8 cellular contexts compared by ENCODE assay signal in genomic region chr13:113291997-113292862, GRCh38. TPM values are rescaled to one million over a fixed set of nuclear protein-coding genes. Genes with fewer than 3 reads are reported as not detected.
DNase-seq lines count a peak whose midpoint lies in the region; ATAC-seq and TF ChIP-seq lines count a peak whose summit lies in the region.

No MANE protein-coding gene starts in this region.

- H3K9ac ChIP-seq in fibroblast of lung (ENCODE audit: insufficient read depth, low read length) (no peak overlapping the region), trophoblast cell (ENCODE audit: low read length) (peak overlapping the region; percentile 44)

- no peak overlapping the region for H3K23ac ChIP-seq in trophoblast cell (ENCODE audit: low read length)

- H2BK5ac ChIP-seq in trophoblast cell (ENCODE audit: low read depth, low read length, poor library complexity), result no peak overlapping the region

- no peak overlapping the region for H4K91ac ChIP-seq in trophoblast cell (ENCODE audit: low read depth, low read length)

- no peak overlapping the region for H3K27ac Mint-ChIP-seq in activated B cell treated with CpG ODN at 0.5 μM for 24 hours

- no peaks in the 10 kb centered on the region for H3K4me1 ChIP-seq in HEK293 (ENCODE audit: control insufficient read depth, insufficient read depth, low read length)
- H3K4me1 ChIP-seq in fibroblast of lung (ENCODE audit: control insufficient read depth, extremely low read depth, insufficient read depth, low read length), result no peaks in the 10 kb centered on the region
- H3K4me1 ChIP-seq in trophoblast cell (ENCODE audit: control insufficient read depth in 1 of 2, insufficient read depth in 2 of 2, low read length in 2 of 2), result peaks cover 3 to 6% of the 10 kb centered on the region in 2 experiments

- H3K36me3 ChIP-seq in HEK293 (ENCODE audit: control insufficient read depth in 2 of 2, insufficient read depth in 1 of 2, low read length in 2 of 2), result no peaks in the 10 kb centered on the region
- no peaks in the 10 kb centered on the region for H3K36me3 ChIP-seq in fibroblast of lung (ENCODE audit: control insufficient read depth, insufficient read depth, low read length)
- no peaks in the 10 kb centered on the region for H3K36me3 ChIP-seq in trophoblast cell (ENCODE audit: control insufficient read depth in 1 of 2, insufficient read depth in 2 of 2, low read length in 2 of 2)

- no peak overlapping the region for H2BK12ac ChIP-seq in trophoblast cell (ENCODE audit: low read length)

- peak overlapping the region; percentile 13 for H4K8ac ChIP-seq in trophoblast cell (ENCODE audit: low read depth, low read length)

- H3K18ac ChIP-seq in trophoblast cell (ENCODE audit: low read length), result no peak overlapping the region

- H3K9me3 ChIP-seq in HEK293 (ENCODE audit: control insufficient read depth, insufficient read depth, low read depth, low read length), result no peaks in the 10 kb centered on the region
- H3K9me3 ChIP-seq in fibroblast of lung (ENCODE audit: control insufficient read depth, insufficient read depth, low read depth, low read length), result no peaks in the 10 kb centered on the region
- peaks cover 4% of the 10 kb centered on the region for H3K9me3 ChIP-seq in trophoblast cell (ENCODE audit: insufficient read depth, low read depth, low read length)

- no peak for TF ChIP-seq CTCF in HEK293 (tag by site-specific recombination; IDR thresholded peaks at IDR 0.05)
- no peak for TF ChIP-seq CTCF in activated B cell treated with CpG ODN at 0.5 μM for 24 hours (IDR thresholded peaks at IDR 0.05)
- no peak for TF ChIP-seq CTCF in fibroblast of lung (conservative IDR thresholded peaks at IDR 0.05 in 1 of 2, IDR thresholded peaks at IDR 0.05 in 1 of 2; ENCODE audit: low read depth in 1 of 2, low read length in 2 of 2)

- H3K4me2 ChIP-seq in fibroblast of lung (ENCODE audit: extremely low read depth, insufficient read depth, low read length) (peak overlapping the region; percentile 36), trophoblast cell (ENCODE audit: low read length) (peak overlapping the region; percentile 30)

- CTCF ChIA-PET in HEK293 (lab: Yijun Ruan, JAX) (interaction anchor here (0.6 to 1.0 kb wide), 2 partner anchors 16 to 146 kb away, joined by 3 to 5 read pairs; no protein-coding TSS in a partner anchor), activated B cell treated with CpG ODN at 0.5 μM for 24 hours (lab: Charles Lee) (no interaction called here)

- H3K27ac ChIP-seq in HEK293 (ENCODE audit: extremely low read depth, low read depth, low read length), result no peak overlapping the region
- H3K27ac ChIP-seq in fibroblast of lung (ENCODE audit: insufficient read depth, low read length), result no peak overlapping the region
- H3K27ac ChIP-seq in trophoblast cell (ENCODE audit: low read depth, low read length), result no peak overlapping the region

- H3K4me3 ChIP-seq in HEK293 (ENCODE audit: low read depth, low read length), result peak overlapping the region; percentile 28
- H3K4me3 ChIP-seq in fibroblast of lung (replicated peaks in 1 of 4; ENCODE audit: control extremely low read depth in 1 of 4, insufficient read depth in 1 of 4, low read depth in 3 of 4, low read length in 4 of 4), result peak overlapping the region; percentile 1 to 44 (median 25)
- H3K4me3 ChIP-seq in trophoblast cell (ENCODE audit: low read depth, low read length), result no peak overlapping the region

- H3K36me3 Mint-ChIP-seq in activated B cell treated with CpG ODN at 0.5 μM for 24 hours (ENCODE audit: low read depth), result peaks cover 5% of the 10 kb centered on the region

- H2AK5ac ChIP-seq in trophoblast cell (ENCODE audit: low read length), result no peak overlapping the region

- H3K4ac ChIP-seq in trophoblast cell (ENCODE audit: low read depth, low read length), result no peak overlapping the region

- H3K4me1 Mint-ChIP-seq in activated B cell treated with CpG ODN at 0.5 μM for 24 hours, result peaks cover 20% of the 10 kb centered on the region

- H3K14ac ChIP-seq in trophoblast cell (ENCODE audit: low read length), result no peak overlapping the region

- H3K9me3 Mint-ChIP-seq in activated B cell treated with CpG ODN at 0.5 μM for 24 hours, result no peaks in the 10 kb centered on the region

- POLR2A ChIA-PET in HEK293 (lab: Yijun Ruan, JAX) (interaction anchor here (0.7 kb wide), 1 partner anchor 16 kb away, joined by 3 read pairs; no protein-coding TSS in a partner anchor), activated B cell treated with CpG ODN at 0.5 μM for 24 hours (lab: Charles Lee) (no interaction called here)

- no CpG with 5 or more reads among the region's 23 CpGs for WGBS in trophoblast cell (ENCODE audit: extremely low coverage, insufficient coverage, insufficient read length)

- H3K27me3 ChIP-seq in fibroblast of lung (ENCODE audit: control insufficient read depth, insufficient read depth, low read length) (peaks cover 7% of the 10 kb centered on the region), trophoblast cell (ENCODE audit: insufficient read depth, low read length) (no peaks in the 10 kb centered on the region)

- H2AFZ ChIP-seq in fibroblast of lung (ENCODE audit: low read length) (peak overlapping the region; percentile 1), trophoblast cell (ENCODE audit: insufficient read depth, low read length, poor library complexity) (peak overlapping the region; percentile 35)

- H3K79me2 ChIP-seq in fibroblast of lung (ENCODE audit: control insufficient read depth, insufficient read depth, low read length), result peaks cover 1% of the 10 kb centered on the region
- H3K79me2 ChIP-seq in trophoblast cell (ENCODE audit: control insufficient read depth, insufficient read depth, low read length, poor library complexity), result peaks cover 3% of the 10 kb centered on the region

- peak overlapping the region; percentile 26 for H3K4me3 Mint-ChIP-seq in activated B cell treated with CpG ODN at 0.5 μM for 24 hours

- no peak overlapping the region for H2BK120ac ChIP-seq in trophoblast cell (ENCODE audit: insufficient read depth, low read length, poor library complexity)

- no peak overlapping the region for H4K12ac ChIP-seq in trophoblast cell (ENCODE audit: low read depth, low read length)

- H4K20me1 ChIP-seq in fibroblast of lung (ENCODE audit: control insufficient read depth, extremely low read depth, insufficient read depth, low read length), result no peaks in the 10 kb centered on the region

- peak; percentile 45 for DNase-seq in AG08396 (ENCODE audit: low spot score)
- no peak for DNase-seq in activated B cell treated with CpG ODN at 0.5 μM for 24 hours
- DNase-seq in fibroblast of lung (ENCODE audit: low read depth in 2 of 2), result peak; percentile 22 to 43
- DNase-seq in trophoblast cell, result peak in 1 of 2 donors; percentile 19

- ATAC-seq in activated B cell treated with CpG ODN at 0.5 μM for 24 hours (ENCODE audit: low read depth) (no peak), HG03159 (IDR thresholded peaks at IDR 0.05; ENCODE audit: unreplicated experiment) (no peak), GM19328 (IDR thresholded peaks at IDR 0.05; ENCODE audit: unreplicated experiment) (no peak), GM21529 (IDR thresholded peaks at IDR 0.05; ENCODE audit: unreplicated experiment) (no peak)

- peaks cover 48% of the 10 kb centered on the region for H3K27me3 Mint-ChIP-seq in activated B cell treated with CpG ODN at 0.5 μM for 24 hours

- peaks cover 5% of the 10 kb centered on the region for H3K79me1 ChIP-seq in trophoblast cell (ENCODE audit: low read length)

- intact Hi-C loops in activated B cell treated with CpG ODN at 0.5 μM for 24 hours (cut with micrococcal nuclease), result loop anchor here (10.0 kb wide), 1 partner anchor 707 kb away; the partner anchor contains the start of gene TUBGCP3

TF ChIP-seq in HEK293, 187 proteins besides CTCF, POLR2A, EP300 and RAD21 (continues in another document):
- TF ChIP-seq ZSCAN30 (tag by site-specific recombination; IDR thresholded peaks at IDR 0.05) (no peak), ZNF169 (tag by site-specific recombination; IDR thresholded peaks at IDR 0.05) (no peak), ZFP69B (tag by site-specific recombination; IDR thresholded peaks at IDR 0.05) (no peak), ZFHX2 (tag by site-specific recombination; conservative IDR thresholded peaks at IDR 0.05) (peak; percentile 94), ZNF202 (tag by site-specific recombination; IDR thresholded peaks at IDR 0.05; ENCODE audit: borderline replicate concordance) (no peak), PRDM1 (tag by site-specific recombination; IDR thresholded peaks at IDR 0.05) (peak; percentile 50), ZNF394 (tag by site-specific recombination; IDR thresholded peaks at IDR 0.05; ENCODE audit: borderline replicate concordance) (peak; percentile 46; the same call in 1 of the 2 replicates), ZBTB17 (tag by site-specific recombination; IDR thresholded peaks at IDR 0.05) (peak; percentile 81), ZNF600 (tag by site-specific recombination; IDR thresholded peaks at IDR 0.05) (peak; percentile 58), MZF1 (tag by site-specific recombination; IDR thresholded peaks at IDR 0.05; ENCODE audit: borderline replicate concordance) (no peak), EGR2 (tag by site-specific recombination; IDR thresholded peaks at IDR 0.05; ENCODE audit: low read depth) (peak; percentile 90), GLIS1 (tag by site-specific recombination; IDR thresholded peaks at IDR 0.05) (peak; percentile 65), YY1 (tag by site-specific recombination; IDR thresholded peaks at IDR 0.05) (0 out of 2 replicates have a peak, but pooled peaks have one; percentile 40), ZNF114 (tag by site-specific recombination; IDR thresholded peaks at IDR 0.05) (no peak), PATZ1 (tag by site-specific recombination; IDR thresholded peaks at IDR 0.05) (peak; percentile 59; the same call in 1 of the 2 replicates)

RNA-seq across cellular contexts. Expression of gene LAMP1, which starts 4.8 kb away (rescaled TPM):
- total RNA-seq in activated B cell treated with CpG ODN at 0.5 μM for 24 hours (83.7 and 86.2 TPM in 2 replicates), fibroblast of lung (225 and 230 TPM in 2 replicates)
- 204 and 219 TPM in 2 replicates for polyA plus RNA-seq in fibroblast of lung
- polyA plus RNA-seq in fibroblast of lung (2012), result 330 and 336 TPM in 2 replicates
- 97.5 and 104 TPM in 2 replicates for polyA minus RNA-seq in fibroblast of lung (ENCODE audit: low replicate concordance)
- 208 and 223 TPM in 2 replicates for polyA plus RNA-seq in trophoblast cell (2013)
